ENCODE assay signal across 11 cellular contexts in the genomic region with DNA sequence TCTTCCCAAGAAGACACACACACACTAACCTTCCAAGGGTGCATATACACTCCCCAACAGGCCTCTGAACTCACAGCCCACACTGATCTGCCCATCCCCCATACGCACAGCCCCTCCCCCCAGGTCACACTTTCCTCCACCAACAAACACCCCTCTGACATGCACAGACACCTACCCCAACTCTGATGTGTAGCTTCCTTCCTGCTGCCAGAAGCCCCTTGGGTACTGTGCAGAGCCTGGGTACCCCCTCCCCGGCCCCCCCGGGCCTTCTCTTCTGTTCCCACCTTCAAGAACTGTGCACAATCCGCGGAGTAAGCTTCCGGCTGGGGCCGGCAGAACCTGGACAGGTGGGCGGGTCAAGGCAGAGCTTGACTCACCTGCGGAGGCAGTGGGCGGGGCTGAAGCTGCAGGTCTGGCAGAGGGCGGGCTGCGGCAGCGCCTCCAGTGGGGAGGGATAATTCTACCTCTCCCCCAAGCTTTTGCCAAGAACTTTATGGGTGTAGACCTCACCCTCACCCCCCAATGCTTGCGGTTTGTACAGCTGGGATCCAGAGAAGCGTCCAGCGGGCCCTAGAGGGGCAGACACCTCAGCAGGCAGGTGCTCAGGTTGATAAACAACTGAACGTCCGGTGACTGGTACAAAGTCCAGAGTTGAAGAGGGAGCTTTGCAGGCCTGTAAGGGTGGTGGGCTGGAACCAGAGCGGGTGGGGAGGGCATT. TPM values are rescaled to one million over a fixed set of nuclear protein-coding genes. Genes with fewer than 3 reads are reported as not detected.
A peak's percentile ranks its signal among the peaks of the same experiment; 100 is the strongest.
DNase-seq lines count a peak whose midpoint lies in the region; ATAC-seq and FAIRE-seq lines count a peak whose summit lies in the region.
"Had no signal": no experiment of that assay in that cellular context is flagged by ENCODE, and none has a peak within 500 bp of the region (broad histone marks: within the 10 kb centered on the region; RNA-seq: fewer than 3 reads in every experiment).

A gene (minus strand): TSS at position 313 of the 718 bp plus-strand sequence. CDS start 2,311 bp downstream, outside the sequence.

- POLR2A ChIA-PET in naive thymus-derived CD4-positive, alpha-beta T cell (lab: Charles Lee), result no interaction called here

- peaks cover 0 to 16% (median 4%) of the 10 kb centered on the region in 5 donors for H3K27me3 Mint-ChIP-seq in naive thymus-derived CD4-positive, alpha-beta T cell

- H3K27ac Mint-ChIP-seq in naive thymus-derived CD4-positive, alpha-beta T cell, result no peak within 1 kb of the TSS

- ATAC-seq in naive thymus-derived CD4-positive, alpha-beta T cell, result no peak

- H3K4me1 ChIP-seq in iPS-18a (ENCODE audit: control insufficient read depth, low read depth, low read length) (peaks cover 13% of the 10 kb centered on the region), small intestine (ENCODE audit: control insufficient read depth in 2 of 2, insufficient read depth in 1 of 2, low read depth in 1 of 2, low read length in 1 of 2) (peaks cover 0 to 2% of the 10 kb centered on the region in 2 donors)
- H3K4me1 ChIP-seq in naive thymus-derived CD4-positive, alpha-beta T cell (ENCODE audit: control insufficient read depth in 2 of 2, insufficient read depth in 2 of 2, low read length in 2 of 2), result no peaks in the 10 kb centered on the region

- no peak for FAIRE-seq in small intestine (lab: Jason Lieb, UNC)
- FAIRE-seq: colon had no signal

- H3K9me3 ChIP-seq in iPS-18a (ENCODE audit: control insufficient read depth, low read depth, low read length), result no peaks in the 10 kb centered on the region
- H3K9me3 ChIP-seq in small intestine (ENCODE audit: control insufficient read depth, low read depth), result no peaks in the 10 kb centered on the region
- no peaks in the 10 kb centered on the region for H3K9me3 ChIP-seq in naive thymus-derived CD4-positive, alpha-beta T cell (ENCODE audit: control insufficient read depth in 2 of 3, low read length in 3 of 3)

- no peaks in the 10 kb centered on the region for H3K27me3 ChIP-seq in iPS-18a (ENCODE audit: control insufficient read depth, insufficient read depth, low read length)
- H3K27me3 ChIP-seq in small intestine (ENCODE audit: control insufficient read depth in 2 of 2, insufficient read depth in 2 of 2, low read length in 2 of 2), result no peaks in the 10 kb centered on the region
- H3K27me3 ChIP-seq in naive thymus-derived CD4-positive, alpha-beta T cell (ENCODE audit: control insufficient read depth in 2 of 2, insufficient read depth in 2 of 2, low read length in 2 of 2), result no peaks in the 10 kb centered on the region

- WGBS in small intestine, 3 donors, result 8 to 37% (median 23%) methylated on average over 19 of the region's 19 CpGs

- CTCF ChIA-PET in naive thymus-derived CD4-positive, alpha-beta T cell (lab: Charles Lee), result no interaction called here

- H3K36me3 ChIP-seq in iPS-18a (ENCODE audit: control insufficient read depth, low read depth, low read length) (no peaks in the 10 kb centered on the region), small intestine (ENCODE audit: control insufficient read depth in 2 of 2, insufficient read depth in 2 of 2, low read length in 2 of 2) (no peaks in the 10 kb centered on the region)
- no peaks in the 10 kb centered on the region for H3K36me3 ChIP-seq in naive thymus-derived CD4-positive, alpha-beta T cell (ENCODE audit: control insufficient read depth in 2 of 3, insufficient read depth in 3 of 3, low read length in 3 of 3)

- no peak within 1 kb of the TSS for H3K27ac ChIP-seq in iPS-18a (ENCODE audit: low read length)
- H3K27ac ChIP-seq in small intestine (ENCODE audit: low read depth in 1 of 2, low read length in 1 of 2), result peak within 1 kb of the TSS; percentile 78 to 97
- no peak within 1 kb of the TSS for H3K27ac ChIP-seq in naive thymus-derived CD4-positive, alpha-beta T cell (ENCODE audit: low read depth, low read length)

- peak; percentile 65 for DNase-seq in HuH-7.5 (ENCODE audit: low spot score)
- peak; percentile 100 for DNase-seq in NCI-H748 (lab: John Stamatoyannopoulos, UW; ENCODE audit: unreplicated experiment)
- DNase-seq in small intestine, result peak; percentile 94
- DNase-seq in HUDEP-2 (lab: John Stamatoyannopoulos, UW; ENCODE audit: unreplicated experiment in 76 of 76), result no peak
- no peak for DNase-seq in retina
- no peak for DNase-seq in naive thymus-derived CD4-positive, alpha-beta T cell
- DNase-seq: activated CD4-positive, alpha-beta T cell treated with anti-CD3 and anti-CD28 coated beads for 1 hour had no signal

- H3K4me3 ChIP-seq in iPS-18a (ENCODE audit: low read length) (peak within 1 kb of the TSS; percentile 48), small intestine (ENCODE audit: low read depth in 1 of 2, low read length in 2 of 2) (peak within 1 kb of the TSS in 1 of 2 donors; percentile 57)
- H3K4me3 ChIP-seq in naive thymus-derived CD4-positive, alpha-beta T cell (ENCODE audit: low read length), result no peak within 1 kb of the TSS

- no peaks in the 10 kb centered on the region for H3K9me3 Mint-ChIP-seq in naive thymus-derived CD4-positive, alpha-beta T cell

- H3K4me3 Mint-ChIP-seq in naive thymus-derived CD4-positive, alpha-beta T cell, result no peak within 1 kb of the TSS

- peaks cover 0 to 2% (median 0%) of the 10 kb centered on the region in 7 donors for H3K4me1 Mint-ChIP-seq in naive thymus-derived CD4-positive, alpha-beta T cell

- H3K9ac ChIP-seq in iPS-18a (ENCODE audit: low read length), result no peak within 1 kb of the TSS

- intact Hi-C loops in naive thymus-derived CD4-positive, alpha-beta T cell (cut with micrococcal nuclease), result no loop called here

- peaks cover 0 to 4% (median 0%) of the 10 kb centered on the region in 5 donors for H3K36me3 Mint-ChIP-seq in naive thymus-derived CD4-positive, alpha-beta T cell

RNA-seq across cellular contexts. Expression of the gene that starts here (rescaled TPM):
- 10 to 100 TPM; 24.7 to 67.8 (median 44.0) TPM for polyA plus RNA-seq in small intestine
- total RNA-seq in naive thymus-derived CD4-positive, alpha-beta T cell, result not detected
- not detected for polyA plus RNA-seq in naive thymus-derived CD4-positive, alpha-beta T cell
- total RNA-seq: M059J, myocyte had no signal

Comparison
In these comparisons a context has a peak if more than half of its experiments do, and no peak if none do; other contexts are left out.
1. RNA of the gene that starts here (polyA plus RNA-seq): 24.7 to 67.8 TPM in small intestine; not detected in naive thymus-derived CD4-positive, alpha-beta T cell; every median in the first group is over 10 times any median in the second.
2. DNase-seq: peak in HuH-7.5 (single experiment), NCI-H748 (single experiment) and small intestine (single experiment); none in HUDEP-2 (0 of 76), retina (single experiment) and naive thymus-derived CD4-positive, alpha-beta T cell (0 of 9).
3. H3K27ac ChIP-seq: peak in small intestine (2 of 2); none in iPS-18a (single experiment) and naive thymus-derived CD4-positive, alpha-beta T cell (single experiment).